In genomic region chr19:1944916-1945561, GRCh38 we compare ENCODE assay signal across 1 cellular context.
TF ChIP-seq lines count a peak whose summit lies in the region.

No MANE protein-coding gene starts in this region.

TF ChIP-seq in H1, 55 proteins besides CTCF, POLR2A, EP300 and RAD21:
- no peak for TF ChIP-seq NANOG (IDR thresholded peaks at IDR 0.05; ENCODE audit: insufficient read depth, low read depth, low read length, poor library complexity, severe bottlenecking)
- no peak for TF ChIP-seq CBX5 (IDR thresholded peaks at IDR 0.05; ENCODE audit: low read depth, low read length)
- no peak for TF ChIP-seq TBP (IDR thresholded peaks at IDR 0.05; ENCODE audit: low read depth, low read length)
- no peak for TF ChIP-seq SRF (IDR thresholded peaks at IDR 0.05; ENCODE audit: low read depth, low read length)
- TF ChIP-seq, protein P1, sequence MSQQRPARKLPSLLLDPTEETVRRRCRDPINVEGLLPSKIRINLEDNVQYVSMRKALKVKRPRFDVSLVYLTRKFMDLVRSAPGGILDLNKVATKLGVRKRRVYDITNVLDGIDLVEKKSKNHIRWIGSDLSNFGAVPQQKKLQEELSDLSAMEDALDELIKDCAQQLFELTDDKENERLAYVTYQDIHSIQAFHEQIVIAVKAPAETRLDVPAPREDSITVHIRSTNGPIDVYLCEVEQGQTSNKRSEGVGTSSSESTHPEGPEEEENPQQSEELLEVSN (IDR thresholded peaks at IDR 0.05), result no peak
- TF ChIP-seq JUND (IDR thresholded peaks at IDR 0.05; ENCODE audit: low read length), result no peak
- no peak for TF ChIP-seq SP2 (IDR thresholded peaks at IDR 0.05; ENCODE audit: low read length)
